9 cellular contexts compared by ENCODE assay signal in genomic region chr13:23871616-23872220, GRCh38. TPM values are rescaled to one million over a fixed set of nuclear protein-coding genes. Genes with fewer than 3 reads are reported as not detected.
DNase-seq lines count a peak whose midpoint lies in the region; ATAC-seq, FAIRE-seq and TF ChIP-seq lines count a peak whose summit lies in the region.
"Had no signal": no experiment of that assay in that cellular context is flagged by ENCODE, and none has a peak within 500 bp of the region (broad histone marks: within the 10 kb centered on the region; RNA-seq: fewer than 3 reads in every experiment).

No MANE protein-coding gene starts in this region.

- no peaks in the 10 kb centered on the region for H3K27me3 Mint-ChIP-seq in Caco-2 (ENCODE audit: insufficient read depth, unreplicated experiment)
- no peaks in the 10 kb centered on the region for H3K27me3 Mint-ChIP-seq in activated CD8-positive, alpha-beta memory T cell treated with anti-CD3 and anti-CD28 coated beads, Interleukin-2, amount 10 ng/mL, durations not matched to agents 7 days and 5 days

- no peaks in the 10 kb centered on the region for H3K9me3 Mint-ChIP-seq in Caco-2 (ENCODE audit: unreplicated experiment)
- H3K9me3 Mint-ChIP-seq in activated CD8-positive, alpha-beta memory T cell treated with anti-CD3 and anti-CD28 coated beads, Interleukin-2, amount 10 ng/mL, durations not matched to agents 7 days and 5 days (ENCODE audit: low read depth): no peaks in the 10 kb centered on the region

- no peaks in the 10 kb centered on the region for H3K9me2 ChIP-seq in hepatocyte (replicated peaks; ENCODE audit: insufficient read depth)

- intact Hi-C loops in Caco-2 (cut with micrococcal nuclease; ENCODE audit: unreplicated experiment): loop anchor here (1.0 to 2.0 kb wide), 6 partner anchors 101 to 405 kb away; partner anchors contain the start of gene TNFRSF19

- H3K4me1 ChIP-seq in Caco-2 (peaks cover 6% of the 10 kb centered on the region; the same call in 1 of the 2 replicates), adipocyte (ENCODE audit: control insufficient read depth, insufficient read depth, low read length) (peaks cover 6% of the 10 kb centered on the region), hepatocyte (ENCODE audit: insufficient read depth) (peaks cover 10% of the 10 kb centered on the region)

- TF ChIP-seq CTCF in Caco-2 (IDR thresholded peaks at IDR 0.05; ENCODE audit: insufficient read depth in 1 of 2, low read depth in 1 of 2, low read length in 1 of 2, severe bottlenecking in 1 of 2, unreplicated experiment in 1 of 2): peak; percentile 42 to 69
- TF ChIP-seq CTCF in hepatocyte (IDR thresholded peaks at IDR 0.05; ENCODE audit: poor library complexity): peak; percentile 63

- DNase-seq in Caco-2 (no peak), HTR-8/SVneo (ENCODE audit: insufficient read length, low spot score) (peak; percentile 51), adipocyte (ENCODE audit: low read depth) (peak; percentile 78), hepatocyte (ENCODE audit: low spot score) (no peak), urothelium cell line (ENCODE audit: low spot score) (peak; percentile 14), HuH-7 (ENCODE audit: low spot score) (no peak), GM12892 (ENCODE audit: insufficient read length) (no peak)
- DNase-seq in activated CD8-positive, alpha-beta memory T cell treated with anti-CD3 and anti-CD28 coated beads, Interleukin-2, amount 10 ng/mL, durations not matched to agents 7 days and 5 days: no peak

- BruUV-seq in Caco-2 (replicated peaks; lab: Mats Ljungman, UMichigan): no TSS peak

- no peak overlapping the region for H3K9ac ChIP-seq in adipocyte (ENCODE audit: low read length)

- TF ChIP-seq POLR2A in GM12892 (IDR thresholded peaks at IDR 0.05; ENCODE audit: low read depth, low read length): no peak

- H3K4me3 ChIP-seq in Caco-2 (ENCODE audit: low read depth, low read length) (no peak overlapping the region), adipocyte (ENCODE audit: low read length) (no peak overlapping the region), hepatocyte (no peak overlapping the region)

- no peaks in the 10 kb centered on the region for H3K27me3 ChIP-seq in Caco-2 (replicated peaks; ENCODE audit: control insufficient read depth, insufficient read depth, low read length)
- no peaks in the 10 kb centered on the region for H3K27me3 ChIP-seq in adipocyte (replicated peaks; ENCODE audit: control insufficient read depth, insufficient read depth, low read length)
- H3K27me3 ChIP-seq in hepatocyte: no peaks in the 10 kb centered on the region

- H3K4me2 ChIP-seq in hepatocyte: no peak overlapping the region

- H3K9me3 ChIP-seq in Caco-2 (no peaks in the 10 kb centered on the region), adipocyte (ENCODE audit: control insufficient read depth, low read length) (no peaks in the 10 kb centered on the region), hepatocyte (ENCODE audit: low read depth) (no peaks in the 10 kb centered on the region)

- FAIRE-seq in HTR-8/SVneo (lab: Jason Lieb, UNC) (no peak), urothelium cell line (lab: Jason Lieb, UNC) (no peak), GM12892 (lab: Jason Lieb, UNC) (no peak)

- CTCF ChIA-PET in Caco-2 (lab: Charles Lee): no interaction called here
- CTCF ChIA-PET in activated CD8-positive, alpha-beta memory T cell treated with anti-CD3 and anti-CD28 coated beads, Interleukin-2, amount 10 ng/mL, durations not matched to agents 7 days and 5 days (lab: Charles Lee): no interaction called here

- H3K36me3 Mint-ChIP-seq in Caco-2 (ENCODE audit: insufficient read depth, unreplicated experiment): peaks cover 9% of the 10 kb centered on the region
- H3K36me3 Mint-ChIP-seq in activated CD8-positive, alpha-beta memory T cell treated with anti-CD3 and anti-CD28 coated beads, Interleukin-2, amount 10 ng/mL, durations not matched to agents 7 days and 5 days: no peaks in the 10 kb centered on the region

- 92% methylated on average over 2 of the region's 2 CpGs for WGBS in hepatocyte (ENCODE audit: low lambda C conversion rate, missing lambda C conversion rate)

- POLR2A ChIA-PET in Caco-2 (lab: Charles Lee): no interaction called here

- no peak overlapping the region for H3K4me3 Mint-ChIP-seq in Caco-2 (ENCODE audit: unreplicated experiment)
- no peak overlapping the region for H3K4me3 Mint-ChIP-seq in activated CD8-positive, alpha-beta memory T cell treated with anti-CD3 and anti-CD28 coated beads, Interleukin-2, amount 10 ng/mL, durations not matched to agents 7 days and 5 days

- no peak overlapping the region for H2AFZ ChIP-seq in hepatocyte

- H3K4me1 Mint-ChIP-seq in Caco-2 (ENCODE audit: low read depth, unreplicated experiment): no peaks in the 10 kb centered on the region
- no peaks in the 10 kb centered on the region for H3K4me1 Mint-ChIP-seq in activated CD8-positive, alpha-beta memory T cell treated with anti-CD3 and anti-CD28 coated beads, Interleukin-2, amount 10 ng/mL, durations not matched to agents 7 days and 5 days

- H3K36me3 ChIP-seq in Caco-2 (ENCODE audit: control insufficient read depth, insufficient read depth, low read length): no peaks in the 10 kb centered on the region; the same call in 1 of the 2 replicates
- no peaks in the 10 kb centered on the region for H3K36me3 ChIP-seq in adipocyte (ENCODE audit: control insufficient read depth, insufficient read depth, low read length, severe bottlenecking)
- no peaks in the 10 kb centered on the region for H3K36me3 ChIP-seq in hepatocyte (replicated peaks; ENCODE audit: insufficient read depth, low read depth)

- H4K20me1 ChIP-seq in hepatocyte (ENCODE audit: insufficient read depth, poor library complexity, severe bottlenecking): no peaks in the 10 kb centered on the region

- no peak for ATAC-seq in activated CD8-positive, alpha-beta memory T cell treated with anti-CD3 and anti-CD28 coated beads, Interleukin-2, amount 10 ng/mL, durations not matched to agents 7 days and 5 days

- no peak overlapping the region for H3K27ac Mint-ChIP-seq in Caco-2 (ENCODE audit: unreplicated experiment)
- H3K27ac Mint-ChIP-seq in activated CD8-positive, alpha-beta memory T cell treated with anti-CD3 and anti-CD28 coated beads, Interleukin-2, amount 10 ng/mL, durations not matched to agents 7 days and 5 days: no peak overlapping the region

- H3K79me2 ChIP-seq in hepatocyte: no peaks in the 10 kb centered on the region

- no peak overlapping the region for H3K27ac ChIP-seq in hepatocyte

RNA-seq across cellular contexts. Expression of gene MIPEP, which starts 17.5 kb away (rescaled TPM):
- total RNA-seq in Caco-2 (2022) (40.6 and 40.8 TPM in 2 replicates), hepatocyte (17.5 and 19.8 TPM in 2 replicates)
- polyA plus RNA-seq in hepatocyte: 17.1 and 19.2 TPM in 2 replicates
- polyA plus RNA-seq in GM12892 (2012; ENCODE audit: missing spikeins): 25.3 TPM
- total RNA-seq in activated CD8-positive, alpha-beta memory T cell treated with anti-CD3 and anti-CD28 coated beads, Interleukin-2, amount 10 ng/mL, durations not matched to agents 7 days and 5 days: 10 to 100 TPM; 10.5 to 11.4 TPM

RNA-seq across cellular contexts. Expression of gene C1QTNF9B, which starts 25.6 kb away (rescaled TPM):
- total RNA-seq in Caco-2 (2022): not detected in 2 replicates
- not detected in 2 replicates for total RNA-seq in hepatocyte
- polyA plus RNA-seq in hepatocyte: 0.29 and 0.30 TPM in 2 replicates
- 0.32 TPM for polyA plus RNA-seq in GM12892 (2012; ENCODE audit: missing spikeins)
- not detected for total RNA-seq in activated CD8-positive, alpha-beta memory T cell treated with anti-CD3 and anti-CD28 coated beads, Interleukin-2, amount 10 ng/mL, durations not matched to agents 7 days and 5 days
- total RNA-seq: subcutaneous adipose tissue had no signal

Comparison
In these comparisons a context has a peak if more than half of its experiments do, and no peak if none do; other contexts are left out.
1. DNase-seq: peak in HTR-8/SVneo (single experiment), adipocyte (single experiment) and urothelium cell line (single experiment); none in Caco-2 (0 of 2), hepatocyte (single experiment), HuH-7 (single experiment), GM12892 (single experiment) and activated CD8-positive, alpha-beta memory T cell treated with anti-CD3 and anti-CD28 coated beads, Interleukin-2, amount 10 ng/mL, durations not matched to agents 7 days and 5 days (single experiment).